In the genomic region with DNA sequence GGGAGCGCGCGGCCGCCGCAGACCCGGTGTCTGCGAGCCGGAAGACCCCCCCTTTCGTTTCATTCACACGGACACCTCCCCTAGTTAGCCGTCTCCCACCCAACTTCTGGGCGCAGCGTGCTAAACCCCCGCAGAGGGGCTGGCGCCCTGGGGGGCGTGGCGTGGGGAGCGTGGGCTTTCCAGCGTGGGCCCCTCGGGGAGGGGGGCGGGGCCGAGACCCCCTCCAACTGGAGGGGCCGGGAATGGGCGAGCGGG, we compare ENCODE assay signal across 8 cellular contexts. TPM values are rescaled to one million over a fixed set of nuclear protein-coding genes. Genes with fewer than 3 reads are reported as not detected.
DNase-seq lines count a peak whose midpoint lies in the region; ATAC-seq, FAIRE-seq and TF ChIP-seq lines count a peak whose summit lies in the region.

No MANE protein-coding gene starts in this region.

- POLR2A ChIA-PET in A549 (lab: Yijun Ruan, JAX), result no interaction called here

- peak overlapping the region; percentile 83 to 91 for H3K9ac ChIP-seq in mucosa of rectum (ENCODE audit: low read depth in 1 of 2, low read length in 2 of 2)

- TF ChIP-seq RAD21 in A549 (conservative IDR thresholded peaks at IDR 0.05 in 1 of 2, IDR thresholded peaks at IDR 0.05 in 1 of 2), result no peak

- TF ChIP-seq POLR2A in A549 (IDR thresholded peaks at IDR 0.05; ENCODE audit: low read length), result no peak

- H3K27ac Mint-ChIP-seq in central memory CD8-positive, alpha-beta T cell (ENCODE audit: low read depth), result no peak overlapping the region

- H3K4me3 ChIP-seq in A549 (peak overlapping the region; percentile 74), mucosa of rectum (ENCODE audit: low read length in 2 of 2) (peak overlapping the region; percentile 79 to 89)

- H3K36me3 ChIP-seq in mucosa of rectum (ENCODE audit: control insufficient read depth in 2 of 2, insufficient read depth in 2 of 2, low read length in 2 of 2), result no peaks in the 10 kb centered on the region

- H3K9me3 Mint-ChIP-seq in central memory CD8-positive, alpha-beta T cell, result no peaks in the 10 kb centered on the region

- H3K27me3 ChIP-seq in mucosa of rectum (ENCODE audit: control insufficient read depth in 2 of 2, insufficient read depth in 2 of 2, low read length in 2 of 2), result peaks cover 0 to 5% of the 10 kb centered on the region in 2 donors

- WGBS in A549 (ENCODE audit: missing lambda C conversion rate), result no CpG with 5 or more reads among the region's 25 CpGs

- H3K4me1 ChIP-seq in A549 (0 out of 3 replicates have a peak, but pooled peaks cover 7% of the 10 kb centered on the region), mucosa of rectum (ENCODE audit: control insufficient read depth in 2 of 2, insufficient read depth in 2 of 2, low read length in 2 of 2) (peaks cover 10 to 11% of the 10 kb centered on the region in 2 donors)

- no peak for TF ChIP-seq EP300 in A549 (IDR thresholded peaks at IDR 0.05)

- peak overlapping the region; percentile 66 for H3K4me3 Mint-ChIP-seq in central memory CD8-positive, alpha-beta T cell

- CTCF ChIA-PET in A549 (lab: Yijun Ruan, JAX), result no interaction called here

- TF ChIP-seq CTCF in A549 (IDR thresholded peaks at IDR 0.05), result no peak
- TF ChIP-seq CTCF in GM10266 (IDR thresholded peaks at IDR 0.05; ENCODE audit: control insufficient read depth, insufficient read depth, low read depth, missing control alignments), result no peak

- H3K4me1 Mint-ChIP-seq in central memory CD8-positive, alpha-beta T cell, result peaks cover 19% of the 10 kb centered on the region

- no peak for ATAC-seq in A549
- ATAC-seq in HG02610 (IDR thresholded peaks at IDR 0.05; ENCODE audit: unreplicated experiment), result peak; percentile 2
- ATAC-seq in central memory CD8-positive, alpha-beta T cell (replicated peaks; ENCODE audit: extremely low read depth, poor library complexity, severe bottlenecking), result no peak
- no peak for ATAC-seq in HG03095 (IDR thresholded peaks at IDR 0.05; ENCODE audit: unreplicated experiment)
- ATAC-seq in GM21619 (IDR thresholded peaks at IDR 0.05; ENCODE audit: unreplicated experiment), result no peak

- H3K27ac ChIP-seq in A549 (peak overlapping the region; percentile 21 to 78; a peak in 4 of 6 replicates), mucosa of rectum (ENCODE audit: low read depth in 2 of 2, low read length in 2 of 2) (peak overlapping the region; percentile 88 to 93)

- peak overlapping the region; percentile 100 for H3K4me2 ChIP-seq in A549

- no peaks in the 10 kb centered on the region for H3K36me3 Mint-ChIP-seq in central memory CD8-positive, alpha-beta T cell (ENCODE audit: insufficient read depth)

- H3K9me3 ChIP-seq in A549, result no peaks in the 10 kb centered on the region
- no peaks in the 10 kb centered on the region for H3K9me3 ChIP-seq in mucosa of rectum (ENCODE audit: control insufficient read depth in 2 of 2, low read length in 2 of 2)

- peaks cover 62% of the 10 kb centered on the region for H3K27me3 Mint-ChIP-seq in central memory CD8-positive, alpha-beta T cell

- FAIRE-seq in A549 (lab: Jason Lieb, UNC), result no peak

- no peak for DNase-seq in A549 (ENCODE audit: low read depth in 1 of 2, low spot score in 1 of 2)
- no peak for DNase-seq in central memory CD8-positive, alpha-beta T cell (ENCODE audit: low spot score in 2 of 2)
- DNase-seq in occipital lobe (lab: John Stamatoyannopoulos, UW), result no peak
- no peak for DNase-seq in GM10266 (ENCODE audit: extremely low spot score)

TF ChIP-seq in A549, 52 proteins besides CTCF, POLR2A, EP300 and RAD21:
- no peak for TF ChIP-seq RFX5 (IDR thresholded peaks at IDR 0.05)
- no peak for TF ChIP-seq SREBF2 (IDR thresholded peaks at IDR 0.05)
- TF ChIP-seq RNF2 (IDR thresholded peaks at IDR 0.05; ENCODE audit: borderline replicate concordance, low read depth), result peak; percentile 18
- TF ChIP-seq TP53 (CRISPR knock-in tag; IDR thresholded peaks at IDR 0.05), result no peak
- TF ChIP-seq, protein P1, sequence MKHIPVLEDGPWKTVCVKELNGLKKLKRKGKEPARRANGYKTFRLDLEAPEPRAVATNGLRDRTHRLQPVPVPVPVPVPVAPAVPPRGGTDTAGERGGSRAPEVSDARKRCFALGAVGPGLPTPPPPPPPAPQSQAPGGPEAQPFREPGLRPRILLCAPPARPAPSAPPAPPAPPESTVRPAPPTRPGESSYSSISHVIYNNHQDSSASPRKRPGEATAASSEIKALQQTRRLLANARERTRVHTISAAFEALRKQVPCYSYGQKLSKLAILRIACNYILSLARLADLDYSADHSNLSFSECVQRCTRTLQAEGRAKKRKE (CRISPR knock-in tag; IDR thresholded peaks at IDR 0.05; ENCODE audit: low read depth), result no peak

RNA-seq across cellular contexts. Expression of gene FHDC1, which starts 1.1 kb away (rescaled TPM):
- polyA plus RNA-seq in A549 (2011; rRNA removed), result 0.08 and 0.13 TPM in 2 replicates
- 0.07 and 0.09 TPM in 2 replicates for polyA plus RNA-seq in A549 (2012; cell fraction: cytosol; rRNA removed)
- 0.23 and 0.38 TPM in 2 replicates for polyA plus RNA-seq in A549 (2012; cell fraction: nucleus; rRNA removed)
- polyA plus RNA-seq in A549 (2017; fragmentation: RNase III; extraction: RNeasy Plus Mini Kit Qiagen cat#74134 plus additional on column Dnase treatment), result 0.31 to 0.32 TPM (median 0.31 TPM) in 3 replicates
- 0.08 and 0.10 TPM in 2 replicates for polyA minus RNA-seq in A549 (2011; rRNA and poly(A)+ RNA removed)
- 3.3 TPM for total RNA-seq in occipital lobe
